In genomic region chr7:78779788-78780187, GRCh38 we compare ENCODE assay signal across 21 cellular contexts.
DNase-seq lines count a peak whose midpoint lies in the region; ATAC-seq and TF ChIP-seq lines count a peak whose summit lies in the region.
"Had no signal": no experiment of that assay in that cellular context is flagged by ENCODE, and none has a peak within 500 bp of the region (broad histone marks: within the 10 kb centered on the region; RNA-seq: fewer than 3 reads in every experiment).

No MANE protein-coding gene starts in this region.

- peaks cover 2% of the 10 kb centered on the region for H3K27me3 Mint-ChIP-seq in GM23338 (ENCODE audit: insufficient read depth, low read depth, poor library complexity)
- H3K27me3 Mint-ChIP-seq: activated CD8-positive, alpha-beta memory T cell treated with anti-CD3 and anti-CD28 coated beads, Interleukin-2, amount 10 ng/mL, durations not matched to agents 7 days and 5 days; progenitor cell of endocrine pancreas had no signal

- H3F3A ChIP-seq in GM23338 (replicated peaks; ENCODE audit: low read depth), result no peaks in the 10 kb centered on the region
- H3F3A ChIP-seq in PC-3 (ENCODE audit: low read length, unreplicated experiment), result no peaks in the 10 kb centered on the region

- no peaks in the 10 kb centered on the region for H3K9me2 ChIP-seq in GM23338 (ENCODE audit: insufficient read depth)
- H3K9me2 ChIP-seq in PC-3 (replicated peaks; ENCODE audit: low read length), result no peaks in the 10 kb centered on the region

- H3K27ac ChIP-seq in C4-2B (no peak overlapping the region), GM23338 (ENCODE audit: low read depth) (no peak overlapping the region), PC-3 (ENCODE audit: low read length) (no peak overlapping the region), left ventricle myocardium inferior (replicated peaks) (no peak overlapping the region)
- H3K27ac ChIP-seq: GM23248, transverse colon had no signal

- BruUV-seq in PC-3 (replicated peaks; lab: Mats Ljungman, UMichigan), result no TSS peak

- intact Hi-C loops in PC-3 (cut with micrococcal nuclease), result loop anchor here (1.0 kb wide), 2 partner anchors 189 to 192 kb away; no protein-coding TSS in a partner anchor
- intact Hi-C loops in left ventricle myocardium inferior (cut with micrococcal nuclease), result no loop called here

- no peaks in the 10 kb centered on the region for H3K27me3 ChIP-seq in GM23338 (ENCODE audit: insufficient read depth)
- peaks cover 11% of the 10 kb centered on the region; the same call in 1 of the 2 replicates for H3K27me3 ChIP-seq in PC-3 (ENCODE audit: low read length)
- H3K27me3 ChIP-seq in left ventricle myocardium inferior (ENCODE audit: low read depth), result no peaks in the 10 kb centered on the region
- H3K27me3 ChIP-seq: transverse colon had no signal

- DNase-seq in GM23338 (ENCODE audit: low spot score), result peak; percentile 42
- DNase-seq in PC-3, result no peak
- DNase-seq in left lobe of liver (ENCODE audit: low spot score), result no peak
- no peak for DNase-seq in activated gamma-delta T cell treated with Interleukin-2 at 50 U/mL for 16 hours
- DNase-seq in stimulated activated CD4-positive, alpha-beta T cell treated with anti-CD3 and anti-CD28 coated beads, Interleukin-1b, Interleukin-23, amount 100 ng/mL, for 48 hours, result no peak
- no peak for DNase-seq in left ventricle myocardium inferior
- DNase-seq: activated CD4-positive, alpha-beta T cell treated with anti-CD3 and anti-CD28 coated beads, Interleukin-2, amount 50 U/mL, for 1 hour; activated CD8-positive, alpha-beta memory T cell treated with anti-CD3 and anti-CD28 coated beads, Interleukin-2, amount 10 ng/mL, durations not matched to agents 7 days and 5 days; activated naive CD4-positive, alpha-beta T cell treated with anti-CD3 and anti-CD28 coated beads, Interleukin-2, amount 50 U/mL, for 16 hours; activated T-cell treated with anti-CD3 and anti-CD28 coated beads, Interleukin-2, amount 50 U/mL, for 72 hours; amygdala; CD8-positive, alpha-beta T cell; cortex of kidney; DMS79; GM23248; Kasumi-1; stimulated activated CD8-positive, alpha-beta memory T cell treated with anti-CD3 and anti-CD28 coated beads, Interleukin-4, amount 100 ng/mL, for 48 hours; transverse colon had no signal

- H3K36me3 ChIP-seq in GM23338 (ENCODE audit: insufficient read depth) (no peaks in the 10 kb centered on the region), PC-3 (ENCODE audit: low read depth, low read length) (no peaks in the 10 kb centered on the region), left ventricle myocardium inferior (no peaks in the 10 kb centered on the region)
- H3K36me3 ChIP-seq: transverse colon had no signal

- H3K9me3 Mint-ChIP-seq in GM23338, result no peaks in the 10 kb centered on the region
- H3K9me3 Mint-ChIP-seq: WTC11 had no signal

- POLR2A ChIA-PET in PC-3 (lab: Charles Lee; ENCODE audit: unreplicated experiment), result no interaction called here

- H3K4me3 ChIP-seq in GM23338, result no peak overlapping the region
- H3K4me3 ChIP-seq in PC-3 (ENCODE audit: low read length), result no peak overlapping the region
- H3K4me3 ChIP-seq in left ventricle myocardium inferior, result no peak overlapping the region
- H3K4me3 ChIP-seq: GM23248, transverse colon had no signal

- no peak overlapping the region for H3K27ac Mint-ChIP-seq in GM23338
- H3K27ac Mint-ChIP-seq: activated CD8-positive, alpha-beta memory T cell treated with anti-CD3 and anti-CD28 coated beads, Interleukin-2, amount 10 ng/mL, durations not matched to agents 7 days and 5 days; activated T-cell treated with anti-CD3 and anti-CD28 coated beads, Interleukin-2, amount 50 U/mL, for 72 hours; CD8-positive, alpha-beta T cell; progenitor cell of endocrine pancreas had no signal

- H3K9me3 ChIP-seq in PC-3 (ENCODE audit: low read length), result no peaks in the 10 kb centered on the region
- H3K9me3 ChIP-seq in left ventricle myocardium inferior (replicated peaks), result no peaks in the 10 kb centered on the region
- H3K9me3 ChIP-seq: transverse colon had no signal

- H3K36me3 Mint-ChIP-seq in GM23338 (ENCODE audit: low read depth), result no peaks in the 10 kb centered on the region
- H3K36me3 Mint-ChIP-seq: activated CD8-positive, alpha-beta memory T cell treated with anti-CD3 and anti-CD28 coated beads, Interleukin-2, amount 10 ng/mL, durations not matched to agents 7 days and 5 days; CD8-positive, alpha-beta T cell; WTC11 had no signal

- H4K20me1 ChIP-seq in GM23338 (replicated peaks; ENCODE audit: insufficient read depth) (no peaks in the 10 kb centered on the region), PC-3 (ENCODE audit: low read length) (no peaks in the 10 kb centered on the region)

- H3K4me1 ChIP-seq in GM23338 (ENCODE audit: insufficient read depth) (peaks cover 3% of the 10 kb centered on the region; the same call in 1 of the 2 replicates), PC-3 (ENCODE audit: insufficient read depth, low read length) (peaks cover 7% of the 10 kb centered on the region), left ventricle myocardium inferior (no peaks in the 10 kb centered on the region)
- H3K4me1 ChIP-seq: transverse colon had no signal

- peaks cover 17% of the 10 kb centered on the region for H3K4me1 Mint-ChIP-seq in GM23338
- H3K4me1 Mint-ChIP-seq: activated CD8-positive, alpha-beta memory T cell treated with anti-CD3 and anti-CD28 coated beads, Interleukin-2, amount 10 ng/mL, durations not matched to agents 7 days and 5 days had no signal

- H3K4me3 Mint-ChIP-seq in GM23338, result no peak overlapping the region
- H3K4me3 Mint-ChIP-seq: activated CD8-positive, alpha-beta memory T cell treated with anti-CD3 and anti-CD28 coated beads, Interleukin-2, amount 10 ng/mL, durations not matched to agents 7 days and 5 days; activated T-cell treated with anti-CD3 and anti-CD28 coated beads, Interleukin-2, amount 50 U/mL, for 72 hours; CD8-positive, alpha-beta T cell; WTC11 had no signal

- no peak overlapping the region for H3K4me2 ChIP-seq in GM23338
- no peak overlapping the region for H3K4me2 ChIP-seq in PC-3 (ENCODE audit: low read length)

- CTCF ChIA-PET in PC-3 (lab: Charles Lee), result interaction anchor here (0.5 to 0.6 kb wide), 2 partner anchors 316 to 459 kb away, joined by 3 to 4 read pairs; no protein-coding TSS in a partner anchor

- no peaks in the 10 kb centered on the region for H3K79me2 ChIP-seq in GM23338 (replicated peaks; ENCODE audit: insufficient read depth)
- no peaks in the 10 kb centered on the region for H3K79me2 ChIP-seq in PC-3 (ENCODE audit: low read length)

- TF ChIP-seq CTCF in C4-2B (conservative IDR thresholded peaks at IDR 0.05), result peak; percentile 25
- peak; percentile 52 to 60 for TF ChIP-seq CTCF in GM23338 (conservative IDR thresholded peaks at IDR 0.05; ENCODE audit: low read depth in 2 of 2)
- peak; percentile 44 for TF ChIP-seq CTCF in PC-3 (conservative IDR thresholded peaks at IDR 0.05; ENCODE audit: low read depth, low read length)
- no peak for TF ChIP-seq CTCF in left ventricle myocardium inferior (IDR thresholded peaks at IDR 0.05; ENCODE audit: borderline replicate concordance)

- no peak for ATAC-seq in GM23338
- ATAC-seq in PC-3, result no peak
- ATAC-seq in left lobe of liver, result peak; percentile 67
- ATAC-seq: activated CD8-positive, alpha-beta memory T cell treated with anti-CD3 and anti-CD28 coated beads, Interleukin-2, amount 10 ng/mL, durations not matched to agents 7 days and 5 days; activated T-cell treated with anti-CD3 and anti-CD28 coated beads, Interleukin-2, amount 50 U/mL, for 72 hours; CD8-positive, alpha-beta T cell; WTC11 had no signal

- no peak overlapping the region for H2AFZ ChIP-seq in GM23338
- H2AFZ ChIP-seq in PC-3 (ENCODE audit: low read length), result no peak overlapping the region
- H2AFZ ChIP-seq: GM23248 had no signal

- no peak overlapping the region for H3K9ac ChIP-seq in PC-3 (ENCODE audit: low read length)
- H3K9ac ChIP-seq: GM23248 had no signal

TF ChIP-seq in GM23338, 12 proteins besides CTCF, POLR2A, EP300 and RAD21 (continues in another document):
- no peak for TF ChIP-seq ZNF114 (CRISPR knock-in tag; IDR thresholded peaks at IDR 0.05)
- TF ChIP-seq EZH2 (IDR thresholded peaks at IDR 0.05; ENCODE audit: low read depth, unreplicated experiment), result no peak
- no peak for TF ChIP-seq NANOG (IDR thresholded peaks at IDR 0.05; ENCODE audit: borderline replicate concordance)
- no peak for TF ChIP-seq JUNB (IDR thresholded peaks at IDR 0.05; ENCODE audit: unreplicated experiment)
- TF ChIP-seq REST (IDR thresholded peaks at IDR 0.05; ENCODE audit: unreplicated experiment), result no peak
